Comparison of ENCODE assay signal across 2 cellular contexts in the genomic region with DNA sequence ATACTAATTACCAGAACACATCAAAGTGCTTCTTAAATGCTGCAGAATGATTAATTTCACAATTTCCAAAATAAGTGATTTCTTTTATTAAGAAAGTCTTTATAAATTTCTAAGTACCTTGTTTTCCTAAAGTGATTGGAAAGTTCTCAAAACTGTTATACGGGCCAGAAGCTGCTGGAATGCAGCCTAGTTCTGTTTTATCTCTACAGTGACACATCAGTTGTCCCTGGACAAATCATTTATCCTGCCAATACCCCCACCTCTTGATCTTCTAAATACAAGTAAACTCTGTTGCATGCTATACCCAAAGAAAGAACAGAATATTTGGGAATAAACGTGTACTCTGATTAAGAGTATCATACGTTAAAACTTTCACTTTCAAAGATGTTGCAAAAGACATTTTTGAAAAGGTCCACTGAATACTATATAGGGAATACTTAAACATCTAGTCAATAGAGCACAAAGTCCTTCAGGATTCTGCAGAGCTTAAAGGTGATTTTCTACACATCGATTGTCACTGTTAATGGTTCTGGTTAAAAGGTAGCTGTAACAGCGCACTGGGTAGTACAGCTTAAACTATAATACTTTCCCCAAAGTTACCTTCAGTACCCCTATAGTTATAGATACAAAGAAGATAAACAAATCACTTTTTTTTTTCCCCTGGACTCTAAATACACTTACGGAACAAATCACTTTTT.
A peak's percentile ranks its signal among the peaks of the same experiment; 100 is the strongest.
TF ChIP-seq lines count a peak whose summit lies in the region.

No MANE protein-coding gene starts in this region.

TF ChIP-seq in K562, 482 proteins besides CTCF, POLR2A, EP300 and RAD21:
- peak; percentile 19; the same call in 1 of the 2 replicates for TF ChIP-seq ARID1B (IDR thresholded peaks at IDR 0.05)
- TF ChIP-seq ZNF253 (CRISPR knock-in tag; conservative IDR thresholded peaks at IDR 0.05), result no peak
- peak; percentile 46 for TF ChIP-seq MEIS2 (IDR thresholded peaks at IDR 0.05; ENCODE audit: partially characterized antibody)
- no peak for TF ChIP-seq PBX2 (CRISPR knock-in tag; IDR thresholded peaks at IDR 0.05; ENCODE audit: low read depth)
- 0 out of 2 replicates have a peak, but pooled peaks have one; percentile 32 for TF ChIP-seq PBX2 (tag; conservative IDR thresholded peaks at IDR 0.05; ENCODE audit: low read depth)
- no peak for TF ChIP-seq MCM7 (IDR thresholded peaks at IDR 0.05)

TF ChIP-seq in HepG2, 621 proteins besides CTCF, POLR2A, EP300 and RAD21 (continues in another document):
- TF ChIP-seq ZMYM4 (CRISPR knock-in tag; IDR thresholded peaks at IDR 0.05) (no peak), ZNF335 (CRISPR knock-in tag; IDR thresholded peaks at IDR 0.05) (no peak), SALL2 (CRISPR knock-in tag; IDR thresholded peaks at IDR 0.05) (no peak), PHF8 (CRISPR knock-in tag; IDR thresholded peaks at IDR 0.05) (no peak), SAP130 (CRISPR knock-in tag; IDR thresholded peaks at IDR 0.05; ENCODE audit: low read depth) (0 out of 2 replicates have a peak, but pooled peaks have one; percentile 3), ZNF672 (CRISPR knock-in tag; IDR thresholded peaks at IDR 0.05) (no peak), ZNF652 (CRISPR knock-in tag; IDR thresholded peaks at IDR 0.05; ENCODE audit: borderline replicate concordance, low read depth) (no peak), ZBTB20 (CRISPR knock-in tag; IDR thresholded peaks at IDR 0.05; ENCODE audit: borderline replicate concordance, low read depth) (0 out of 2 replicates have a peak, but pooled peaks have one; percentile 55), KDM5A (IDR thresholded peaks at IDR 0.05; ENCODE audit: borderline replicate concordance, low read length) (no peak), ZNF737 (CRISPR knock-in tag; IDR thresholded peaks at IDR 0.05; ENCODE audit: borderline replicate concordance) (no peak), PAXIP1 (CRISPR knock-in tag; conservative IDR thresholded peaks at IDR 0.05) (peak; percentile 74), CHD4 (IDR thresholded peaks at IDR 0.05; ENCODE audit: borderline replicate concordance, low read length) (peak; percentile 24; the same call in 1 of the 2 replicates), ZNF274 (CRISPR knock-in tag; IDR thresholded peaks at IDR 0.05) (no peak), POLR2AphosphoS5 (IDR thresholded peaks at IDR 0.05; ENCODE audit: low read depth, low read length) (no peak), IRF9 (CRISPR knock-in tag; IDR thresholded peaks at IDR 0.05; ENCODE audit: borderline replicate concordance) (no peak), KLF12 (CRISPR knock-in tag; IDR thresholded peaks at IDR 0.05; ENCODE audit: borderline replicate concordance) (no peak), ZNF768 (CRISPR knock-in tag; IDR thresholded peaks at IDR 0.05) (no peak), HNF4G (IDR thresholded peaks at IDR 0.05; ENCODE audit: borderline replicate concordance, low read depth, low read length) (peak; percentile 40), HNF4G (CRISPR knock-in tag; IDR thresholded peaks at IDR 0.05; ENCODE audit: borderline replicate concordance, low read depth) (no peak), STAT5B (CRISPR knock-in tag; IDR thresholded peaks at IDR 0.05) (no peak), TSC22D2 (CRISPR knock-in tag; IDR thresholded peaks at IDR 0.05; ENCODE audit: borderline replicate concordance) (no peak), XBP1 (CRISPR knock-in tag; IDR thresholded peaks at IDR 0.05) (no peak), ZNF430 (CRISPR knock-in tag; IDR thresholded peaks at IDR 0.05) (no peak), GABPB1 (CRISPR knock-in tag; IDR thresholded peaks at IDR 0.05) (no peak), ATRX (CRISPR knock-in tag; IDR thresholded peaks at IDR 0.05; ENCODE audit: borderline replicate concordance) (no peak), ZSCAN9 (CRISPR knock-in tag; IDR thresholded peaks at IDR 0.05; ENCODE audit: borderline replicate concordance) (no peak), HNF4A (CRISPR knock-in tag; IDR thresholded peaks at IDR 0.05) (peak; percentile 57), KDM3A (CRISPR knock-in tag; IDR thresholded peaks at IDR 0.05; ENCODE audit: low read depth) (no peak), ZNF160 (CRISPR knock-in tag; IDR thresholded peaks at IDR 0.05) (no peak), IKZF1 (IDR thresholded peaks at IDR 0.05) (no peak), ZNF530 (CRISPR knock-in tag; IDR thresholded peaks at IDR 0.05; ENCODE audit: low read depth) (no peak), ZNF687 (CRISPR knock-in tag; IDR thresholded peaks at IDR 0.05) (no peak), ZMYM2 (CRISPR knock-in tag; IDR thresholded peaks at IDR 0.05) (no peak), NFIB (CRISPR knock-in tag; IDR thresholded peaks at IDR 0.05; ENCODE audit: borderline replicate concordance) (no peak), ZNF30 (CRISPR knock-in tag; IDR thresholded peaks at IDR 0.05) (no peak), MTF2 (CRISPR knock-in tag; IDR thresholded peaks at IDR 0.05; ENCODE audit: borderline replicate concordance) (no peak), MEF2D (CRISPR knock-in tag; IDR thresholded peaks at IDR 0.05) (0 out of 2 replicates have a peak, but pooled peaks have one; percentile 21), ARNT2 (CRISPR knock-in tag; IDR thresholded peaks at IDR 0.05; ENCODE audit: low read depth) (no peak), GATAD2A (CRISPR knock-in tag; IDR thresholded peaks at IDR 0.05) (peak; percentile 77), ZNF296 (CRISPR knock-in tag; conservative IDR thresholded peaks at IDR 0.05) (no peak), NFIC (IDR thresholded peaks at IDR 0.05; ENCODE audit: low read length) (0 out of 2 replicates have a peak, but pooled peaks have one; percentile 42), XRCC5 (optimal IDR thresholded peaks at IDR 0.05; ENCODE audit: low read length) (no peak)
- TF ChIP-seq, protein P1, sequence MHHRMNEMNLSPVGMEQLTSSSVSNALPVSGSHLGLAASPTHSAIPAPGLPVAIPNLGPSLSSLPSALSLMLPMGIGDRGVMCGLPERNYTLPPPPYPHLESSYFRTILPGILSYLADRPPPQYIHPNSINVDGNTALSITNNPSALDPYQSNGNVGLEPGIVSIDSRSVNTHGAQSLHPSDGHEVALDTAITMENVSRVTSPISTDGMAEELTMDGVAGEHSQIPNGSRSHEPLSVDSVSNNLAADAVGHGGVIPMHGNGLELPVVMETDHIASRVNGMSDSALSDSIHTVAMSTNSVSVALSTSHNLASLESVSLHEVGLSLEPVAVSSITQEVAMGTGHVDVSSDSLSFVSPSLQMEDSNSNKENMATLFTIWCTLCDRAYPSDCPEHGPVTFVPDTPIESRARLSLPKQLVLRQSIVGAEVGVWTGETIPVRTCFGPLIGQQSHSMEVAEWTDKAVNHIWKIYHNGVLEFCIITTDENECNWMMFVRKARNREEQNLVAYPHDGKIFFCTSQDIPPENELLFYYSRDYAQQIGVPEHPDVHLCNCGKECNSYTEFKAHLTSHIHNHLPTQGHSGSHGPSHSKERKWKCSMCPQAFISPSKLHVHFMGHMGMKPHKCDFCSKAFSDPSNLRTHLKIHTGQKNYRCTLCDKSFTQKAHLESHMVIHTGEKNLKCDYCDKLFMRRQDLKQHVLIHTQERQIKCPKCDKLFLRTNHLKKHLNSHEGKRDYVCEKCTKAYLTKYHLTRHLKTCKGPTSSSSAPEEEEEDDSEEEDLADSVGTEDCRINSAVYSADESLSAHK (CRISPR knock-in tag; IDR thresholded peaks at IDR 0.05; ENCODE audit: borderline replicate concordance), result no peak
- TF ChIP-seq, protein P2, sequence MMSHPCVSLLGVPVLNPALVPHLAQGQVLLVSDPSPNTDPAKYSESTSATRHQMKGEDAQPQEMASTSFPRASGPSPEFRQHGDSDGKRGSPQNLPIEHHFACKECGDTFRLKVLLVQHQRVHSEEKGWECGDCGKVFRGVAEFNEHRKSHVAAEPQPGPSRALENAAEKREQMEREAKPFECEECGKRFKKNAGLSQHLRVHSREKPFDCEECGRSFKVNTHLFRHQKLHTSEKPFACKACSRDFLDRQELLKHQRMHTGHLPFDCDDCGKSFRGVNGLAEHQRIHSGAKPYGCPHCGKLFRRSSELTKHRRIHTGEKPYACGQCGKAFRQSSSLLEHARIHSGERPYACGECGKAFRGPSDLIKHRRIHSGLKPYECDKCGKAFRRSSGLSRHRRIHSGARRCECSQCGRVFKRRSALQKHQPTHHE (CRISPR knock-in tag; IDR thresholded peaks at IDR 0.05; ENCODE audit: borderline replicate concordance), result no peak
- TF ChIP-seq, protein P3, sequence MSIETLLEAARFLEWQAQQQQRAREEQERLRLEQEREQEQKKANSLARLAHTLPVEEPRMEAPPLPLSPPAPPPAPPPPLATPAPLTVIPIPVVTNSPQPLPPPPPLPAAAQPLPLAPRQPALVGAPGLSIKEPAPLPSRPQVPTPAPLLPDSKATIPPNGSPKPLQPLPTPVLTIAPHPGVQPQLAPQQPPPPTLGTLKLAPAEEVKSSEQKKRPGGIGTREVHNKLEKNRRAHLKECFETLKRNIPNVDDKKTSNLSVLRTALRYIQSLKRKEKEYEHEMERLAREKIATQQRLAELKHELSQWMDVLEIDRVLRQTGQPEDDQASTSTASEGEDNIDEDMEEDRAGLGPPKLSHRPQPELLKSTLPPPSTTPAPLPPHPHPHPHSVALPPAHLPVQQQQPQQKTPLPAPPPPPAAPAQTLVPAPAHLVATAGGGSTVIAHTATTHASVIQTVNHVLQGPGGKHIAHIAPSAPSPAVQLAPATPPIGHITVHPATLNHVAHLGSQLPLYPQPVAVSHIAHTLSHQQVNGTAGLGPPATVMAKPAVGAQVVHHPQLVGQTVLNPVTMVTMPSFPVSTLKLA (IDR thresholded peaks at IDR 0.05), result no peak
- TF ChIP-seq, protein P4, sequence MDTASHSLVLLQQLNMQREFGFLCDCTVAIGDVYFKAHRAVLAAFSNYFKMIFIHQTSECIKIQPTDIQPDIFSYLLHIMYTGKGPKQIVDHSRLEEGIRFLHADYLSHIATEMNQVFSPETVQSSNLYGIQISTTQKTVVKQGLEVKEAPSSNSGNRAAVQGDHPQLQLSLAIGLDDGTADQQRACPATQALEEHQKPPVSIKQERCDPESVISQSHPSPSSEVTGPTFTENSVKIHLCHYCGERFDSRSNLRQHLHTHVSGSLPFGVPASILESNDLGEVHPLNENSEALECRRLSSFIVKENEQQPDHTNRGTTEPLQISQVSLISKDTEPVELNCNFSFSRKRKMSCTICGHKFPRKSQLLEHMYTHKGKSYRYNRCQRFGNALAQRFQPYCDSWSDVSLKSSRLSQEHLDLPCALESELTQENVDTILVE (CRISPR knock-in tag; IDR thresholded peaks at IDR 0.05), result no peak
